16 cellular contexts compared by ENCODE assay signal in genomic region chrX:46477435-46477834, GRCh38.
A peak's percentile ranks its signal among the peaks of the same experiment; 100 is the strongest.
DNase-seq lines count a peak whose midpoint lies in the region; ATAC-seq, FAIRE-seq and TF ChIP-seq lines count a peak whose summit lies in the region.
"Had no signal": no experiment of that assay in that cellular context is flagged by ENCODE, and none has a peak within 500 bp of the region (broad histone marks: within the 10 kb centered on the region; RNA-seq: fewer than 3 reads in every experiment).

No MANE protein-coding gene starts in this region.

- H3K27me3 Mint-ChIP-seq in astrocyte (ENCODE audit: low read depth, unreplicated experiment) (no peaks in the 10 kb centered on the region), chondrocyte (ENCODE audit: low read depth) (no peaks in the 10 kb centered on the region)

- H3K4me1 ChIP-seq in astrocyte (ENCODE audit: insufficient read depth, low read length), result no peaks in the 10 kb centered on the region
- H3K4me1 ChIP-seq in thyroid gland, result no peaks in the 10 kb centered on the region
- H3K4me1 ChIP-seq: HAP-1, SJSA1 had no signal

- no peak overlapping the region for H3K4me3 ChIP-seq in astrocyte (ENCODE audit: insufficient read depth, low read depth, low read length)
- H3K4me3 ChIP-seq in fibroblast of mammary gland (ENCODE audit: control insufficient read depth, low read depth, low read length), result no peak overlapping the region
- no peak overlapping the region for H3K4me3 ChIP-seq in thyroid gland (replicated peaks in 1 of 3)
- H3K4me3 ChIP-seq: HAP-1, SJSA1 had no signal

- H3K4me1 Mint-ChIP-seq in astrocyte (ENCODE audit: low read depth, unreplicated experiment) (no peaks in the 10 kb centered on the region), chondrocyte (ENCODE audit: low read depth) (no peaks in the 10 kb centered on the region)

- H3K27me3 ChIP-seq in astrocyte (ENCODE audit: insufficient read depth, low read length), result no peaks in the 10 kb centered on the region
- no peaks in the 10 kb centered on the region for H3K27me3 ChIP-seq in thyroid gland
- H3K27me3 ChIP-seq: SJSA1 had no signal

- no peaks in the 10 kb centered on the region for H4K20me1 ChIP-seq in astrocyte (ENCODE audit: insufficient read depth, low read length)

- 6 to 12% methylated on average over 2 of the region's 2 CpGs for WGBS in thyroid gland, 2 donors

- no peaks in the 10 kb centered on the region for H3K79me2 ChIP-seq in astrocyte (ENCODE audit: insufficient read depth, low read length)

- H3K27ac Mint-ChIP-seq in astrocyte (ENCODE audit: unreplicated experiment) (no peak overlapping the region), chondrocyte (ENCODE audit: unreplicated experiment) (no peak overlapping the region)
- H3K27ac Mint-ChIP-seq: CD8-positive, alpha-beta T cell had no signal

- no peak for TF ChIP-seq POLR2A in thyroid gland (IDR thresholded peaks at IDR 0.05)

- H3K27ac ChIP-seq in astrocyte (ENCODE audit: low read depth, low read length) (no peak overlapping the region), thyroid gland (no peak overlapping the region)
- H3K27ac ChIP-seq: SJSA1 had no signal

- no peak for ATAC-seq in GM18498 (IDR thresholded peaks at IDR 0.05; ENCODE audit: unreplicated experiment)
- ATAC-seq: CD8-positive, alpha-beta T cell had no signal

- peak; percentile 34 for FAIRE-seq in astrocyte (lab: Jason Lieb, UNC)

- H3K9me3 ChIP-seq in astrocyte (ENCODE audit: insufficient read depth, low read depth, low read length), result no peaks in the 10 kb centered on the region
- no peaks in the 10 kb centered on the region for H3K9me3 ChIP-seq in thyroid gland
- H3K9me3 ChIP-seq: SJSA1 had no signal

- DNase-seq in astrocyte (ENCODE audit: low read depth) (peak; percentile 33), fibroblast of mammary gland (ENCODE audit: low read depth) (peak; percentile 46), medulla oblongata (ENCODE audit: extremely low spot score) (peak; percentile 29), thyroid gland (peak; percentile 10 to 11), NCI-H774 (lab: John Stamatoyannopoulos, UW) (no peak), activated gamma-delta T cell (lab: John Stamatoyannopoulos, UW) (no peak), chondrocyte (ENCODE audit: low spot score) (no peak)
- DNase-seq: CD8-positive, alpha-beta T cell; Kasumi-1; NCI-H1417; NCI-H2029; NCI-H524 treated with DMSO at 0.1 percent for 48 hours; RPMI8226 had no signal

- no peak overlapping the region for H2AFZ ChIP-seq in astrocyte (ENCODE audit: low read depth, low read length)

- H3K36me3 Mint-ChIP-seq in astrocyte (ENCODE audit: low read depth, unreplicated experiment), result peaks cover 20% of the 10 kb centered on the region
- H3K36me3 Mint-ChIP-seq in chondrocyte (ENCODE audit: low read depth), result peaks cover 36% of the 10 kb centered on the region

- TF ChIP-seq CTCF in astrocyte (IDR thresholded peaks at IDR 0.05; ENCODE audit: insufficient read depth, low read depth, low read length), result no peak
- TF ChIP-seq CTCF in fibroblast of mammary gland (conservative IDR thresholded peaks at IDR 0.05; ENCODE audit: control insufficient read depth, insufficient read depth, low read depth, low read length), result no peak
- no peak for TF ChIP-seq CTCF in thyroid gland (IDR thresholded peaks at IDR 0.05)
- TF ChIP-seq CTCF in chondrocyte (IDR thresholded peaks at IDR 0.05), result no peak

- H3K36me3 ChIP-seq in astrocyte (ENCODE audit: insufficient read depth, low read length), result peaks cover 2% of the 10 kb centered on the region
- no peaks in the 10 kb centered on the region for H3K36me3 ChIP-seq in thyroid gland
- H3K36me3 ChIP-seq: SJSA1 had no signal

- no peak overlapping the region for H3K9ac ChIP-seq in astrocyte (ENCODE audit: low read length)

- intact Hi-C loops in thyroid gland (cut with DNase I), result no loop called here

- H3K9me3 Mint-ChIP-seq in astrocyte (ENCODE audit: unreplicated experiment), result peaks cover 26% of the 10 kb centered on the region
- H3K9me3 Mint-ChIP-seq in chondrocyte (ENCODE audit: low read depth), result peaks cover 49% of the 10 kb centered on the region
- H3K9me3 Mint-ChIP-seq: CD8-positive, alpha-beta T cell had no signal

- H3K4me3 Mint-ChIP-seq in astrocyte (ENCODE audit: unreplicated experiment) (no peak overlapping the region), chondrocyte (ENCODE audit: unreplicated experiment) (no peak overlapping the region)
- H3K4me3 Mint-ChIP-seq: CD8-positive, alpha-beta T cell had no signal

- H3K4me2 ChIP-seq in astrocyte (ENCODE audit: low read length), result no peak overlapping the region

Comparison
In these comparisons a context has a peak if more than half of its experiments do, and no peak if none do; other contexts are left out.
1. DNase-seq: peak in astrocyte (single experiment), fibroblast of mammary gland (single experiment), medulla oblongata (single experiment) and thyroid gland (2 of 2); none in NCI-H774 (single experiment), activated gamma-delta T cell (single experiment) and chondrocyte (single experiment).